Comparison of ENCODE assay signal across 1 cellular context in genomic region chr5:18314192-18314778, GRCh38.
TF ChIP-seq lines count a peak whose summit lies in the region.

No MANE protein-coding gene starts in this region.

TF ChIP-seq in GM12878, 131 proteins besides CTCF, POLR2A, EP300 and RAD21 (continued from another document):
- TF ChIP-seq CEBPZ (IDR thresholded peaks at IDR 0.05; ENCODE audit: low read depth, low read length) = no peak
- TF ChIP-seq ZNF384 (IDR thresholded peaks at IDR 0.05; ENCODE audit: borderline replicate concordance, low read depth, low read length) = no peak
